Comparison of ENCODE assay signal across 32 cellular contexts in genomic region chr11:32916361-32916760, GRCh38.
"Had no signal": no experiment of that assay in that cellular context is flagged by ENCODE, and none has a peak within 500 bp of the region (broad histone marks: within the 10 kb centered on the region; RNA-seq: fewer than 3 reads in every experiment).

No MANE protein-coding gene starts in this region.

- ATAC-seq: activated CD8-positive, alpha-beta T cell treated with anti-CD3 and anti-CD28 coated beads for 36 hours; activated naive CD4-positive, alpha-beta T cell treated with anti-CD3 and anti-CD28 coated beads, Interleukin-2, amount 50 U/mL, for 72 hours; activated T-cell treated with anti-CD3 and anti-CD28 coated beads, Interleukin-2, amount 50 U/mL, for 4 hours; activated T-cell treated with anti-CD3 and anti-CD28 coated beads, Interleukin-2, amount 50 U/mL, for 72 hours; activated T-helper 17 cell treated with anti-CD3 and anti-CD28 coated beads, Interleukin-2, amount 50 U/mL, for 72 hours had no signal

- DNase-seq: activated B cell treated with CpG ODN at 0.5 μM for 24 hours; activated CD4-positive, alpha-beta memory T cell treated with anti-CD3 and anti-CD28 coated beads for 36 hours; activated CD4-positive, alpha-beta T cell treated with anti-CD3 and anti-CD28 coated beads for 4 hours; activated CD4-positive, alpha-beta T cell treated with anti-CD3 and anti-CD28 coated beads, Interleukin-2, amount 10 ng/mL, durations not matched to agents 24 days and 14 days; activated CD4-positive, alpha-beta T cell treated with anti-CD3 and anti-CD28 coated beads, Interleukin-2, amount 50 U/mL, for 1 hour; activated CD4-positive, alpha-beta T cell treated with anti-CD3 and anti-CD28 coated beads, Interleukin-2, amount 50 U/mL, for 4 hours; activated CD4-positive, CD25-positive, alpha-beta regulatory T cell treated with anti-CD3 and anti-CD28 coated beads, Interleukin-2, amount 50 U/mL, for 72 hours; activated CD8-positive, alpha-beta memory T cell treated with anti-CD3 and anti-CD28 coated beads, Interleukin-2, amount 50 U/mL, for 4 hours; activated CD8-positive, alpha-beta T cell treated with anti-CD3 and anti-CD28 coated beads for 36 hours; activated effector memory CD4-positive, alpha-beta T cell treated with anti-CD3 and anti-CD28 coated beads, Interleukin-2, amount 50 U/mL, for 16 hours; activated gamma-delta T cell treated with Interleukin-2 at 50 U/mL for 16 hours; activated naive CD4-positive, alpha-beta T cell; activated naive CD4-positive, alpha-beta T cell treated with anti-CD3 and anti-CD28 coated beads for 36 hours; activated naive CD4-positive, alpha-beta T cell treated with anti-CD3 and anti-CD28 coated beads, Interleukin-2, amount 50 U/mL, for 16 hours; activated naive CD8-positive, alpha-beta T cell treated with anti-CD3 and anti-CD28 coated beads for 36 hours; activated T-cell treated with anti-CD3 and anti-CD28 coated beads for 4 hours; activated T-cell treated with anti-CD3 and anti-CD28 coated beads, Interleukin-2, amount 50 U/mL, for 1 hour; activated T-cell treated with anti-CD3 and anti-CD28 coated beads, Interleukin-2, amount 50 U/mL, for 4 hours; activated T-cell treated with anti-CD3 and anti-CD28 coated beads, Interleukin-2, amount 50 U/mL, for 72 hours; amygdala; anterior cingulate cortex; caudate nucleus; cerebellar nuclear complex; T-helper 2 cell; T-helper 9 cell had no signal

- FAIRE-seq: bronchial epithelial cell, TTC549 had no signal

- H3K4me3 ChIP-seq: ascending aorta, cardiac muscle cell had no signal

- H3K36me3 ChIP-seq: cardiac muscle cell had no signal

- H3K4me1 ChIP-seq: ascending aorta had no signal

- H3K27me3 ChIP-seq: ascending aorta, cardiac muscle cell had no signal

- H3K27ac ChIP-seq: ascending aorta, cardiac muscle cell, VCaP had no signal

- H3K9me3 ChIP-seq: ascending aorta had no signal
